Comparison of ENCODE assay signal across 8 cellular contexts in the genomic region with DNA sequence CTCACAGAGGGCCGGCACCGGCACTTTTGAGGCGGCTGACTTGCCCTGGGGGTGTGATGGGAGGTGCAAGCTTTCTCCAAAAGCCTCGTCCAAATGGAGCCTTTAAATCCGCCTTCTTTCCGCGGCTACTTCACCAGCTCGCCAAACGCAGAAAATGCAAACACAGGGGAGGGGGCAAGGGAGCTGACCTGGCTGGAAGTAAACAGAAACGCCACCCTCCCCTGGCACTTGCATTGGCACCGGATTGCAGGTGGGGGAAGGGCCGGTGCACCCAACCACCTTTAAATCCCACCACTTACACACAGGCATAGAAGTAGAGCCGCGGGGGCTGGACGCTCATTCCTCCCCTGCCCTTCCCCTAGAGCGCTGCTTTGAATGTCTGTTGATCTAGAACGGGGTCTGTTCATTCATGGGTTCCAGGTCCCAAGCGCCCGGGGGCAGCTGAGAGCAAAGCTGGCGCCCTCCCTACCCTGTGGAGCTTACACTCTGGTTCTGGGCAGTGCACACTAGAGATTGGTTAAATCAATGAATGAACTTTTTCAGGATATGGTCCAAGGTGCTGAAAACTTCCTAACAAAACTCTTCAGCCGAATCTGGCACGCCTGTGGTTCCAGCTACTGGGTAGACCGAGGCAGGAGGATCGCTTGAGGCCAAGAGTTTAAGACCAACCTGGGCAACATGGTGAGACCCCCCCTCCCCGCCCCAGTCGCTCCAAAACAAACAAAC. TPM values are rescaled to one million over a fixed set of nuclear protein-coding genes. Genes with fewer than 3 reads are reported as not detected.
DNase-seq lines count a peak whose midpoint lies in the region; ATAC-seq, FAIRE-seq and TF ChIP-seq lines count a peak whose summit lies in the region.
"Not testable (repeated sequence)": the region's sequence is repeated elsewhere in the genome, so short reads cannot be mapped to it uniquely, and the experiment has no call there.

No MANE protein-coding gene starts in this region.

- not testable (repeated sequence) for H3K9me3 ChIP-seq in CD4-positive, CD25-positive, alpha-beta regulatory T cell (ENCODE audit: control insufficient read depth in 2 of 2, low read length in 2 of 2); endothelial cell of umbilical vein (replicated peaks; ENCODE audit: control insufficient read depth, insufficient read depth, low read length); kidney (ENCODE audit: control insufficient read depth in 1 of 2, low read length in 2 of 2); neuron (ENCODE audit: low read length); stomach smooth muscle (ENCODE audit: control insufficient read depth in 2 of 2, low read length in 2 of 2)

- not testable (repeated sequence) for H3K4me3 ChIP-seq in CD4-positive, CD25-positive, alpha-beta regulatory T cell (ENCODE audit: low read depth, low read length)
- H3K4me3 ChIP-seq in endothelial cell of umbilical vein (replicated peaks in 1 of 3; ENCODE audit: insufficient read depth in 1 of 3, low read depth in 1 of 3, low read length in 3 of 3): peak overlapping the region in 1 of 3 experiments; percentile 56
- peak overlapping the region; percentile 45 to 52 for H3K4me3 ChIP-seq in kidney (ENCODE audit: low read length in 2 of 2)
- H3K4me3 ChIP-seq in neuron (ENCODE audit: low read length): peak overlapping the region; percentile 56
- peak overlapping the region; percentile 46 to 71 for H3K4me3 ChIP-seq in stomach smooth muscle (ENCODE audit: low read length in 2 of 2)

- DNase-seq in CD4-positive, CD25-positive, alpha-beta regulatory T cell; endothelial cell of umbilical vein (ENCODE audit: low read depth, low spot score); kidney: not testable (repeated sequence)
- peak; percentile 22 for DNase-seq in amniotic epithelial cell (ENCODE audit: low read depth)

- CTCF ChIA-PET in endothelial cell of umbilical vein (lab: Charles Lee): not testable (repeated sequence)

- dilution Hi-C loops in endothelial cell of umbilical vein (cut with MboI; ENCODE audit: extremely low pct_ligation_motif_present, low sequenced_read_pairs): not testable (repeated sequence)

- POLR2A ChIA-PET in endothelial cell of umbilical vein (lab: Charles Lee): not testable (repeated sequence)

- peak overlapping the region; percentile 87 to 95 (median 90) for H3K4me3 Mint-ChIP-seq in CD4-positive, CD25-positive, alpha-beta regulatory T cell

- not testable (repeated sequence) for H3K36me3 ChIP-seq in CD4-positive, CD25-positive, alpha-beta regulatory T cell (ENCODE audit: control insufficient read depth, insufficient read depth, low read length); endothelial cell of umbilical vein (ENCODE audit: control insufficient read depth in 2 of 2, extremely low read depth in 1 of 2, insufficient read depth in 2 of 2, low read length in 2 of 2); kidney (ENCODE audit: control insufficient read depth in 1 of 2, insufficient read depth in 2 of 2, low read length in 2 of 2); neuron (ENCODE audit: insufficient read depth, low read length); stomach smooth muscle (ENCODE audit: control insufficient read depth in 2 of 2, insufficient read depth in 2 of 2, low read length in 2 of 2)

- H3K9me3 Mint-ChIP-seq in CD4-positive, CD25-positive, alpha-beta regulatory T cell: not testable (repeated sequence)

- H3K27ac ChIP-seq in CD4-positive, CD25-positive, alpha-beta regulatory T cell (ENCODE audit: insufficient read depth, low read length, poor library complexity, severe bottlenecking): peak overlapping the region; percentile 41
- H3K27ac ChIP-seq in endothelial cell of umbilical vein (ENCODE audit: insufficient read depth, low read depth, low read length); stomach smooth muscle (ENCODE audit: low read length): not testable (repeated sequence)
- H3K27ac ChIP-seq in kidney (ENCODE audit: low read depth in 2 of 2, low read length in 2 of 2): peak overlapping the region in 1 of 2 donors; percentile 27

- not testable (repeated sequence) for H3K9me1 ChIP-seq in endothelial cell of umbilical vein (replicated peaks; ENCODE audit: control insufficient read depth, extremely low read depth, insufficient read depth, low read length)

- TF ChIP-seq EP300 in Ishikawa (IDR thresholded peaks at IDR 0.05; ENCODE audit: borderline replicate concordance): not testable (repeated sequence)

- peaks cover 31% of the 10 kb centered on the region for H3K79me2 ChIP-seq in endothelial cell of umbilical vein (ENCODE audit: control insufficient read depth, insufficient read depth, low read length)

- intact Hi-C loops in endothelial cell of umbilical vein (cut with micrococcal nuclease): loop anchor here (1.0 to 5.0 kb wide), 5 partner anchors 29 to 101 kb away; partner anchors contain the start of gene MAP1LC3B
- intact Hi-C loops in kidney (cut with DNase I): not testable (repeated sequence)

- H3K4me1 ChIP-seq in CD4-positive, CD25-positive, alpha-beta regulatory T cell (ENCODE audit: control insufficient read depth, insufficient read depth, low read length, poor library complexity, severe bottlenecking): peaks cover 45% of the 10 kb centered on the region
- H3K4me1 ChIP-seq in endothelial cell of umbilical vein (ENCODE audit: control insufficient read depth, extremely low read depth, insufficient read depth, low read length) (peaks cover 20% of the 10 kb centered on the region), kidney (ENCODE audit: control insufficient read depth in 1 of 2, insufficient read depth in 1 of 2, low read depth in 1 of 2, low read length in 2 of 2) (peaks cover 21 to 27% of the 10 kb centered on the region in 2 donors), neuron (ENCODE audit: insufficient read depth, low read length) (peaks cover 34% of the 10 kb centered on the region), stomach smooth muscle (ENCODE audit: control insufficient read depth, insufficient read depth, low read length) (peaks cover 30% of the 10 kb centered on the region)

- H3K4me1 Mint-ChIP-seq in CD4-positive, CD25-positive, alpha-beta regulatory T cell: peaks cover 14 to 54% (median 37%) of the 10 kb centered on the region in 4 donors

- H2AFZ ChIP-seq in endothelial cell of umbilical vein (ENCODE audit: low read depth, low read length) (peak overlapping the region; percentile 82), neuron (ENCODE audit: low read depth, low read length) (peak overlapping the region; percentile 80)

- peak overlapping the region; percentile 62 for H3K4me2 ChIP-seq in endothelial cell of umbilical vein (ENCODE audit: insufficient read depth, low read length)

- not testable (repeated sequence) for BruUV-seq in endothelial cell of umbilical vein (replicated peaks; lab: Mats Ljungman, UMichigan)

- not testable (repeated sequence) for TF ChIP-seq RAD21 in Ishikawa (IDR thresholded peaks at IDR 0.05; ENCODE audit: low read depth)

- TF ChIP-seq POLR2A in endothelial cell of umbilical vein (IDR thresholded peaks at IDR 0.05; ENCODE audit: low read depth, low read length): not testable (repeated sequence)

- not testable (repeated sequence) for TF ChIP-seq CTCF in endothelial cell of umbilical vein (IDR thresholded peaks at IDR 0.05; ENCODE audit: extremely low read depth in 1 of 2, insufficient read depth in 1 of 2, low read depth in 1 of 2, low read length in 2 of 2); kidney (IDR thresholded peaks at IDR 0.05; ENCODE audit: borderline replicate concordance, extremely low read depth, insufficient read depth)

- not testable (repeated sequence) for H3K36me3 Mint-ChIP-seq in CD4-positive, CD25-positive, alpha-beta regulatory T cell

- H3K27me3 Mint-ChIP-seq in CD4-positive, CD25-positive, alpha-beta regulatory T cell: peaks cover 20% of the 10 kb centered on the region

- H3K9ac ChIP-seq in endothelial cell of umbilical vein (replicated peaks; ENCODE audit: extremely low read depth, insufficient read depth, low read length): not testable (repeated sequence)
- H3K9ac ChIP-seq in kidney (ENCODE audit: low read length in 2 of 2) (peak overlapping the region in 1 of 2 donors; percentile 26), stomach smooth muscle (ENCODE audit: low read length in 2 of 2) (peak overlapping the region in 1 of 2 donors; percentile 13)

- not testable (repeated sequence) for H4K20me1 ChIP-seq in endothelial cell of umbilical vein (replicated peaks; ENCODE audit: control insufficient read depth, extremely low read depth, insufficient read depth, low read length)

- peak overlapping the region; percentile 48 to 88 (median 65) for H3K27ac Mint-ChIP-seq in CD4-positive, CD25-positive, alpha-beta regulatory T cell

- not testable (repeated sequence) for ATAC-seq in CD4-positive, CD25-positive, alpha-beta regulatory T cell (ENCODE audit: low read depth in 2 of 2)
- ATAC-seq in SK-N-SH treated with all-trans-retinoic acid at 6 μM for 48 hours: peak; percentile 11; the same call in 1 of the 3 replicates

- H3K27me3 ChIP-seq in CD4-positive, CD25-positive, alpha-beta regulatory T cell (ENCODE audit: control insufficient read depth, insufficient read depth, low read length); endothelial cell of umbilical vein (ENCODE audit: control insufficient read depth in 2 of 2, insufficient read depth in 2 of 2, low read length in 2 of 2); neuron (ENCODE audit: insufficient read depth, low read length); stomach smooth muscle (ENCODE audit: control insufficient read depth in 1 of 2, insufficient read depth in 2 of 2, low read length in 2 of 2): not testable (repeated sequence)

- peak; percentile 18 for FAIRE-seq in endothelial cell of umbilical vein (lab: Jason Lieb, UNC)
- FAIRE-seq in kidney (lab: Jason Lieb, UNC): not testable (repeated sequence)

RNA-seq across cellular contexts. Expression of gene ZCCHC14, which starts 0.9 kb away (rescaled TPM):
- 33.7 TPM for total RNA-seq in CD4-positive, CD25-positive, alpha-beta regulatory T cell
- polyA plus RNA-seq in CD4-positive, CD25-positive, alpha-beta regulatory T cell: 1 to 10 TPM; 1.6 to 2.2 (median 1.8) TPM
- total RNA-seq in endothelial cell of umbilical vein (30.9 and 34.0 TPM in 2 replicates), kidney (32.8 TPM)
- polyA plus RNA-seq in endothelial cell of umbilical vein (9.5 and 10.1 TPM in 2 replicates), kidney (ENCODE audit: insufficient read depth, low read depth, low replicate concordance) (6.4 TPM)
- 7.6 and 7.7 TPM in 2 replicates for polyA plus RNA-seq in endothelial cell of umbilical vein (2011; cell fraction: cytosol; rRNA removed)
- 32.1 and 36.2 TPM in 2 replicates for polyA plus RNA-seq in endothelial cell of umbilical vein (2011; cell fraction: nucleus; rRNA removed)
- 13.0 and 16.4 TPM in 2 replicates for polyA plus RNA-seq in endothelial cell of umbilical vein (2012)
- polyA minus RNA-seq in endothelial cell of umbilical vein: 14.7 and 15.3 TPM in 2 replicates
- polyA minus RNA-seq in endothelial cell of umbilical vein (2011; cell fraction: cytosol; rRNA and poly(A)+ RNA removed): 19.4 TPM
- polyA minus RNA-seq in endothelial cell of umbilical vein (2011; cell fraction: nucleus; rRNA and poly(A)+ RNA removed): 23.9 and 24.1 TPM in 2 replicates
